Comparison of ENCODE assay signal across 1 cellular context in the genomic region with DNA sequence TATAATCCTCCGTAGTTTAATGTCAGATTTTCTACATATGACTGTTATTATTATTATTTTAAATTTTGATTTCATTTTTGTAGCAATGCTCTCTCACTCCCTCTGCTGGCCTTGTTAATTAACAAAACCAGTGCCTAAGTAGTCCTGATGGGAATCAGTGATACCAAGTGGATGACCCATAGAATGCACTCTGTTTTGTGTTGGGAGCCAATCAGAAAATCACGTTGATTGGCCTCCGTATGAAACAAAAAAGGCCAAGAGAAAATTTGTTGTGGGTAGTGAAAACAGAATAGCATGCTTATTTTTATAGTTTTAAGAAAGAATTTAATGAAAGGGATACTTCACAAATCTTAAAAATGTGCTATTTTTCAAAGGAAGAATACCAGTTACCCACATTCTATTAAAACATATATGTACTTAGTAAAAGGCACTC.
TF ChIP-seq lines count a peak whose summit lies in the region.

No MANE protein-coding gene starts in this region.

TF ChIP-seq in HepG2, 621 proteins besides CTCF, POLR2A, EP300 and RAD21 (continued from another document):
- TF ChIP-seq, protein P1, sequence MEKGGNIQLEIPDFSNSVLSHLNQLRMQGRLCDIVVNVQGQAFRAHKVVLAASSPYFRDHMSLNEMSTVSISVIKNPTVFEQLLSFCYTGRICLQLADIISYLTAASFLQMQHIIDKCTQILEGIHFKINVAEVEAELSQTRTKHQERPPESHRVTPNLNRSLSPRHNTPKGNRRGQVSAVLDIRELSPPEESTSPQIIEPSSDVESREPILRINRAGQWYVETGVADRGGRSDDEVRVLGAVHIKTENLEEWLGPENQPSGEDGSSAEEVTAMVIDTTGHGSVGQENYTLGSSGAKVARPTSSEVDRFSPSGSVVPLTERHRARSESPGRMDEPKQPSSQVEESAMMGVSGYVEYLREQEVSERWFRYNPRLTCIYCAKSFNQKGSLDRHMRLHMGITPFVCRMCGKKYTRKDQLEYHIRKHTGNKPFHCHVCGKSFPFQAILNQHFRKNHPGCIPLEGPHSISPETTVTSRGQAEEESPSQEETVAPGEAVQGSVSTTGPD (CRISPR knock-in tag; IDR thresholded peaks at IDR 0.05) = no peak
- peak; percentile 54 for TF ChIP-seq STAG1 (CRISPR knock-in tag; IDR thresholded peaks at IDR 0.05)
